In genomic region chr22:46638601-46639431, GRCh38 we compare ENCODE assay signal across 1 cellular context.
TF ChIP-seq lines count a peak whose summit lies in the region.

No MANE protein-coding gene starts in this region.

TF ChIP-seq in HepG2, 621 proteins besides CTCF, POLR2A, EP300 and RAD21 (continued from another document and continues in another):
- no peak for TF ChIP-seq PBX2 (CRISPR knock-in tag; IDR thresholded peaks at IDR 0.05)
- TF ChIP-seq ZMYM2 (CRISPR knock-in tag; IDR thresholded peaks at IDR 0.05) = peak; percentile 87; the same call in 1 of the 2 replicates
- TF ChIP-seq ZBTB38 (CRISPR knock-in tag; IDR thresholded peaks at IDR 0.05) = peak; percentile 98
- peak; percentile 75 for TF ChIP-seq TBX2 (CRISPR knock-in tag; IDR thresholded peaks at IDR 0.05; ENCODE audit: borderline replicate concordance)
- no peak for TF ChIP-seq HOXD1 (CRISPR knock-in tag; IDR thresholded peaks at IDR 0.05)
- TF ChIP-seq MATR3 (CRISPR knock-in tag; IDR thresholded peaks at IDR 0.05) = no peak
- TF ChIP-seq ZSCAN25 (CRISPR knock-in tag; IDR thresholded peaks at IDR 0.05) = peak; percentile 87
- no peak for TF ChIP-seq ZNF101 (CRISPR knock-in tag; IDR thresholded peaks at IDR 0.05; ENCODE audit: borderline replicate concordance, low read depth)
- TF ChIP-seq ZNF776 (CRISPR knock-in tag; IDR thresholded peaks at IDR 0.05) = peak; percentile 66
- TF ChIP-seq ZNF501 (CRISPR knock-in tag; IDR thresholded peaks at IDR 0.05) = 0 out of 2 replicates have a peak, but pooled peaks have one; percentile 48
- no peak for TF ChIP-seq ZC3H4 (CRISPR knock-in tag; IDR thresholded peaks at IDR 0.05; ENCODE audit: borderline replicate concordance)
- no peak for TF ChIP-seq ZSCAN5A (CRISPR knock-in tag; IDR thresholded peaks at IDR 0.05; ENCODE audit: borderline replicate concordance)
- TF ChIP-seq ZBTB25 (CRISPR knock-in tag; IDR thresholded peaks at IDR 0.05) = no peak
- TF ChIP-seq REL (CRISPR knock-in tag; conservative IDR thresholded peaks at IDR 0.05) = no peak
- TF ChIP-seq NR3C1 (CRISPR knock-in tag; IDR thresholded peaks at IDR 0.05) = no peak
- no peak for TF ChIP-seq TEAD2 (CRISPR knock-in tag; IDR thresholded peaks at IDR 0.05)
- no peak for TF ChIP-seq SMAD9 (CRISPR knock-in tag; IDR thresholded peaks at IDR 0.05)
- no peak for TF ChIP-seq TSC22D2 (CRISPR knock-in tag; IDR thresholded peaks at IDR 0.05; ENCODE audit: borderline replicate concordance)
- TF ChIP-seq E2F2 (CRISPR knock-in tag; IDR thresholded peaks at IDR 0.05; ENCODE audit: borderline replicate concordance) = no peak
- no peak for TF ChIP-seq ZNF615 (CRISPR knock-in tag; IDR thresholded peaks at IDR 0.05; ENCODE audit: borderline replicate concordance)
- TF ChIP-seq ZNF143 (CRISPR knock-in tag; IDR thresholded peaks at IDR 0.05) = no peak
- TF ChIP-seq REXO4 (CRISPR knock-in tag; IDR thresholded peaks at IDR 0.05; ENCODE audit: borderline replicate concordance) = no peak
- TF ChIP-seq ZBTB7B (CRISPR knock-in tag; IDR thresholded peaks at IDR 0.05) = peak; percentile 74; the same call in 1 of the 2 replicates
- peak; percentile 69; the same call in 1 of the 2 replicates for TF ChIP-seq ZNF556 (CRISPR knock-in tag; IDR thresholded peaks at IDR 0.05; ENCODE audit: borderline replicate concordance)
- TF ChIP-seq MIXL1 (CRISPR knock-in tag; IDR thresholded peaks at IDR 0.05) = peak; percentile 89
- TF ChIP-seq RFX3 (CRISPR knock-in tag; IDR thresholded peaks at IDR 0.05) = no peak
- peak; percentile 76 for TF ChIP-seq ELF3 (CRISPR knock-in tag; IDR thresholded peaks at IDR 0.05)
- TF ChIP-seq SOX5 (CRISPR knock-in tag; IDR thresholded peaks at IDR 0.05; ENCODE audit: borderline replicate concordance) = peak; percentile 78
- no peak for TF ChIP-seq ZNF180 (CRISPR knock-in tag; IDR thresholded peaks at IDR 0.05; ENCODE audit: borderline replicate concordance, low read depth)
- TF ChIP-seq SIN3B (IDR thresholded peaks at IDR 0.05; ENCODE audit: low read length) = no peak
- TF ChIP-seq FOXM1 (CRISPR knock-in tag; IDR thresholded peaks at IDR 0.05) = no peak
- TF ChIP-seq ZNF512 (CRISPR knock-in tag; IDR thresholded peaks at IDR 0.05) = no peak
- TF ChIP-seq KDM2A (CRISPR knock-in tag; IDR thresholded peaks at IDR 0.05; ENCODE audit: borderline replicate concordance, low read depth) = peak; percentile 17; the same call in 1 of the 2 replicates
- TF ChIP-seq ZNF280D (CRISPR knock-in tag; IDR thresholded peaks at IDR 0.05) = peak; percentile 93; the same call in 1 of the 2 replicates
- TF ChIP-seq ARID5B (CRISPR knock-in tag; IDR thresholded peaks at IDR 0.05) = peak; percentile 72
- no peak for TF ChIP-seq SOX6 (IDR thresholded peaks at IDR 0.05)
- TF ChIP-seq SOX6 (CRISPR knock-in tag; IDR thresholded peaks at IDR 0.05) = peak; percentile 91
- peak; percentile 55; the same call in 1 of the 2 replicates for TF ChIP-seq RERE (CRISPR knock-in tag; IDR thresholded peaks at IDR 0.05; ENCODE audit: low read depth)
- no peak for TF ChIP-seq ZNF775 (CRISPR knock-in tag; IDR thresholded peaks at IDR 0.05; ENCODE audit: borderline replicate concordance)
- peak; percentile 93 for TF ChIP-seq HOXA3 (CRISPR knock-in tag; IDR thresholded peaks at IDR 0.05)
- no peak for TF ChIP-seq PLRG1 (conservative IDR thresholded peaks at IDR 0.05)
- no peak for TF ChIP-seq ZNF616 (CRISPR knock-in tag; IDR thresholded peaks at IDR 0.05; ENCODE audit: low read depth)
- TF ChIP-seq JUN (CRISPR knock-in tag; IDR thresholded peaks at IDR 0.05) = peak; percentile 90
- no peak for TF ChIP-seq ZFY (CRISPR knock-in tag; IDR thresholded peaks at IDR 0.05)
- no peak for TF ChIP-seq ZNF562 (CRISPR knock-in tag; IDR thresholded peaks at IDR 0.05; ENCODE audit: borderline replicate concordance)
- TF ChIP-seq ZNF660 (CRISPR knock-in tag; IDR thresholded peaks at IDR 0.05; ENCODE audit: borderline replicate concordance, low read depth) = no peak
- TF ChIP-seq CHD2 (IDR thresholded peaks at IDR 0.05; ENCODE audit: low read depth, low read length) = no peak
- peak; percentile 79 for TF ChIP-seq JUND (CRISPR knock-in tag; IDR thresholded peaks at IDR 0.05)
- peak; percentile 91 for TF ChIP-seq CEBPB (IDR thresholded peaks at IDR 0.05; ENCODE audit: borderline replicate concordance, low read depth, low read length)
- no peak for TF ChIP-seq DNMT3B (CRISPR knock-in tag; conservative IDR thresholded peaks at IDR 0.05)
- 0 out of 2 replicates have a peak, but pooled peaks have one; percentile 40 for TF ChIP-seq ZFP1 (CRISPR knock-in tag; IDR thresholded peaks at IDR 0.05)
